ENCODE assay signal across 9 cellular contexts in genomic region chr2:170816499-170817246, GRCh38. TPM values are rescaled to one million over a fixed set of nuclear protein-coding genes. Genes with fewer than 3 reads are reported as not detected.
DNase-seq lines count a peak whose midpoint lies in the region; ATAC-seq, FAIRE-seq and TF ChIP-seq lines count a peak whose summit lies in the region.
"Had no signal": no experiment of that assay in that cellular context is flagged by ENCODE, and none has a peak within 500 bp of the region (broad histone marks: within the 10 kb centered on the region; RNA-seq: fewer than 3 reads in every experiment).

GAD1 (plus strand) TSS chr2:170816887; CDS start chr2:170818592, 1,705 bp downstream.

- no peaks in the 10 kb centered on the region for H3K79me2 ChIP-seq in H1 (ENCODE audit: control insufficient read depth in 1 of 2, insufficient read depth in 2 of 2, low read length in 2 of 2)

- H2BK20ac ChIP-seq in H1 (ENCODE audit: low read length): peak within 1 kb of the TSS; percentile 43; the same call in 1 of the 2 replicates

- TF ChIP-seq RAD21 in H1 (IDR thresholded peaks at IDR 0.05 in 1 of 2, conservative IDR thresholded peaks at IDR 0.05 in 1 of 2; ENCODE audit: low read depth in 2 of 2, low read length in 2 of 2): no peak

- DNase-seq in G401 (ENCODE audit: low spot score) (peak; percentile 30), NCI-H510A (lab: John Stamatoyannopoulos, UW) (peak; percentile 95), H1 (ENCODE audit: low read depth in 1 of 2, low spot score in 2 of 2) (peak in 1 of 2 experiments; percentile 79), midbrain (lab: John Stamatoyannopoulos, UW) (peak; percentile 23)
- DNase-seq in activated CD4-positive, alpha-beta T cell treated with anti-CD3 and anti-CD28 coated beads, Interleukin-2, amount 50 U/mL, for 1 hour: peak; percentile 39
- peak; percentile 80 for DNase-seq in stimulated activated CD8-positive, alpha-beta memory T cell treated with anti-CD3 and anti-CD28 coated beads, Interleukin-4, amount 100 ng/mL, for 48 hours

- no peak within 1 kb of the TSS for H3K14ac ChIP-seq in H1 (ENCODE audit: insufficient read length)

- peak within 1 kb of the TSS; percentile 68; the same call in 1 of the 2 replicates for H2BK12ac ChIP-seq in H1 (ENCODE audit: low read depth, low read length)

- no peak within 1 kb of the TSS for H2AK5ac ChIP-seq in H1 (ENCODE audit: low read depth, low read length)

- H4K91ac ChIP-seq in H1 (replicated peaks; ENCODE audit: insufficient read length, low read length): no peak within 1 kb of the TSS

- no peaks in the 10 kb centered on the region; a peak in 1 of 8 replicates for H3K36me3 ChIP-seq in H1 (ENCODE audit: control insufficient read depth in 2 of 4, insufficient read depth in 4 of 4, low read length in 3 of 4)

- no peak within 1 kb of the TSS for H4K5ac ChIP-seq in H1 (ENCODE audit: insufficient read length, low read depth, low read length)

- H3K4me1 ChIP-seq in H1 (replicated peaks in 1 of 4; ENCODE audit: control insufficient read depth in 3 of 4, insufficient read depth in 4 of 4, low read length in 3 of 4): peaks cover 3 to 59% (median 28%) of the 10 kb centered on the region in 4 experiments

- H2BK15ac ChIP-seq in H1 (ENCODE audit: low read length): 0 out of 2 replicates have a peak within 1 kb of the TSS, but pooled peaks have one; percentile 72

- H4K8ac ChIP-seq in H1 (ENCODE audit: extremely low read depth, insufficient read depth, low read length): no peak within 1 kb of the TSS

- H2BK5ac ChIP-seq in H1 (ENCODE audit: low read depth, low read length): no peak within 1 kb of the TSS

- ATAC-seq in HG03342 (IDR thresholded peaks at IDR 0.05; ENCODE audit: unreplicated experiment) (peak; percentile 49), GM18870 (IDR thresholded peaks at IDR 0.05; ENCODE audit: unreplicated experiment) (no peak)

- no peak within 1 kb of the TSS for H2BK120ac ChIP-seq in H1 (replicated peaks; ENCODE audit: low read depth, low read length)

- H3K9ac ChIP-seq in H1 (replicated peaks in 1 of 4; ENCODE audit: extremely low read depth in 1 of 4, low read depth in 3 of 4, low read length in 3 of 4): peak within 1 kb of the TSS in 1 of 4 experiments; percentile 36; a peak in 1 of 7 replicates

- no peak within 1 kb of the TSS for H3K27ac ChIP-seq in H1 (ENCODE audit: low read depth, low read length)

- in situ Hi-C loops in G401 (cut with HindIII; ENCODE audit: low sequenced_read_pairs): no loop called here

- CTCF ChIA-PET in H1 (lab: Charles Lee; ENCODE audit: partially characterized antibody): interaction anchor here (0.5 to 6.1 kb wide), 39 partner anchors 9 to 884 kb away, joined by 3 to 68 read pairs (median 4); partner anchors contain the start of gene GORASP2

- H3K4me3 ChIP-seq in H1 (ENCODE audit: extremely low read depth in 1 of 4, insufficient read depth in 2 of 4, low read depth in 3 of 4, low read length in 4 of 4): peak within 1 kb of the TSS; percentile 39 to 70 (median 52)

- H4K20me1 ChIP-seq in H1 (replicated peaks in 1 of 2; ENCODE audit: control insufficient read depth in 1 of 2, insufficient read depth in 2 of 2, low read length in 2 of 2): peaks cover 0 to 7% of the 10 kb centered on the region in 2 experiments

- H3K79me1 ChIP-seq in H1 (ENCODE audit: low read depth, low read length): no peaks in the 10 kb centered on the region

- no peak within 1 kb of the TSS for H3K56ac ChIP-seq in H1 (replicated peaks; ENCODE audit: insufficient read length, low read depth, low read length)

- TF ChIP-seq CTCF in H1 (IDR thresholded peaks at IDR 0.05; ENCODE audit: control extremely low read depth in 1 of 3, insufficient read depth in 1 of 3, low read depth in 1 of 3, low read length in 3 of 3): no peak

- TF ChIP-seq EP300 in H1 (IDR thresholded peaks at IDR 0.05; ENCODE audit: borderline replicate concordance in 1 of 2, low read depth in 2 of 2, low read length in 2 of 2): no peak

- POLR2A ChIA-PET in H1 (lab: Charles Lee; ENCODE audit: partially characterized antibody): interaction anchor here (0.6 to 0.7 kb wide), 2 partner anchors 46 to 364 kb away, joined by 3 read pairs; partner anchors contain the start of gene ERICH2

- H3K4me2 ChIP-seq in H1 (ENCODE audit: insufficient read depth in 1 of 2, low read depth in 2 of 2, low read length in 2 of 2): peak within 1 kb of the TSS; percentile 76 to 89

- no peak within 1 kb of the TSS; the same call in none of the 2 replicates for H3K18ac ChIP-seq in H1 (ENCODE audit: extremely low read depth, low read length)

- no peak within 1 kb of the TSS for H3K23ac ChIP-seq in H1 (ENCODE audit: insufficient read length)

- H3K4ac ChIP-seq in H1 (replicated peaks; ENCODE audit: insufficient read length, low read depth, low read length): no peak within 1 kb of the TSS

- H2AFZ ChIP-seq in H1 (ENCODE audit: low read length): peak within 1 kb of the TSS; percentile 7; the same call in 1 of the 2 replicates

- WGBS in H1 (ENCODE audit: extremely low coverage in 1 of 2, insufficient coverage in 1 of 2, insufficient read length in 1 of 2, insufficient replicate concordance in 2 of 2, low coverage in 1 of 2, low lambda C conversion rate in 2 of 2, missing lambda C conversion rate in 1 of 2), 2 experiments: 2% methylated on average over 33 of the region's 59 CpGs; no CpG with 5 or more reads in 1 of the 2 experiments

- peaks cover 69 to 89% (median 87%) of the 10 kb centered on the region in 4 experiments for H3K27me3 ChIP-seq in H1 (replicated peaks in 1 of 4; ENCODE audit: control insufficient read depth in 3 of 4, extremely low read depth in 1 of 4, insufficient read depth in 3 of 4, low read length in 3 of 4)

- FAIRE-seq in H1 (lab: Jason Lieb, UNC): no peak
- FAIRE-seq: endometrium had no signal

- H3K23me2 ChIP-seq in H1 (ENCODE audit: low read depth, low read length): peaks cover 42% of the 10 kb centered on the region

- H3K9me3 ChIP-seq in H1 (ENCODE audit: insufficient read depth in 2 of 2, low read depth in 1 of 2, low read length in 1 of 2): no peaks in the 10 kb centered on the region

- TF ChIP-seq POLR2A in H1 (IDR thresholded peaks at IDR 0.05; ENCODE audit: control extremely low read depth in 1 of 2, low read depth in 2 of 2, low read length in 2 of 2): no peak

TF ChIP-seq in H1, 55 proteins besides CTCF, POLR2A, EP300 and RAD21 (continues in another document):
- TF ChIP-seq CHD2 (IDR thresholded peaks at IDR 0.05; ENCODE audit: low read length) (no peak), FOSL1 (IDR thresholded peaks at IDR 0.05; ENCODE audit: insufficient read depth, low read depth, low read length) (no peak), RBBP5 (IDR thresholded peaks at IDR 0.05; ENCODE audit: borderline replicate concordance, low read depth, low read length) (0 out of 2 replicates have a peak, but pooled peaks have one; percentile 59), MAFK (IDR thresholded peaks at IDR 0.05; ENCODE audit: low read depth, low read length) (no peak), SP1 (IDR thresholded peaks at IDR 0.05; ENCODE audit: low read depth, low read length) (no peak), TAF1 (IDR thresholded peaks at IDR 0.05; ENCODE audit: low read depth, low read length) (no peak), E2F6 (IDR thresholded peaks at IDR 0.05) (peak; percentile 76; the same call in 1 of the 2 replicates), CTBP2 (IDR thresholded peaks at IDR 0.05; ENCODE audit: borderline replicate concordance, insufficient read depth, insufficient read length, low read length) (no peak), ASH2L (IDR thresholded peaks at IDR 0.05; ENCODE audit: low read length) (no peak), SIN3A (conservative IDR thresholded peaks at IDR 0.05 in 1 of 2, IDR thresholded peaks at IDR 0.05 in 1 of 2; ENCODE audit: low read depth in 1 of 2, low read length in 2 of 2) (peak in 1 of 2 experiments; percentile 50; a peak in 1 of 4 replicates), GTF2F1 (IDR thresholded peaks at IDR 0.05; ENCODE audit: borderline replicate concordance, low read depth, low read length) (no peak), SP4 (IDR thresholded peaks at IDR 0.05; ENCODE audit: low read length) (no peak), POLR2AphosphoS5 (IDR thresholded peaks at IDR 0.05; ENCODE audit: low read depth, low read length) (no peak), USF2 (IDR thresholded peaks at IDR 0.05; ENCODE audit: low read length) (no peak), SUZ12 (IDR thresholded peaks at IDR 0.05; ENCODE audit: low read length) (0 out of 2 replicates have a peak, but pooled peaks have one; percentile 7), TEAD4 (IDR thresholded peaks at IDR 0.05; ENCODE audit: low read depth, low read length) (no peak), BCL11A (IDR thresholded peaks at IDR 0.05; ENCODE audit: low read depth in 2 of 2, low read length in 2 of 2) (no peak), CEBPB (IDR thresholded peaks at IDR 0.05; ENCODE audit: low read depth, low read length) (no peak)

RNA-seq across cellular contexts. Expression of gene GAD1, which starts in this region (rescaled TPM):
- 52.5 and 58.6 TPM in 2 replicates for total RNA-seq in G401 (2014; rRNA removed; shearing (Covaris generic))
- 0.34 and 0.65 TPM in 2 replicates for total RNA-seq in H1 (2021; fragmentation: NEBNext Ultra II Directional; extraction: Animal tissue kit (Norgen Biotek cat#: 25700))
- 1.0 and 1.1 TPM in 2 replicates for polyA plus RNA-seq in H1 (2011; rRNA removed)
- polyA plus RNA-seq in H1 (2011; cell fraction: cytosol; rRNA removed): 0.87 TPM
- 2.7 TPM for polyA plus RNA-seq in H1 (2011; cell fraction: nucleus; rRNA removed)
- polyA plus RNA-seq in H1 (2012, experiment 1 of 2): 1.0 to 1.8 TPM (median 1.4 TPM) in 4 replicates
- 1.4 TPM for polyA plus RNA-seq in H1 (2012, experiment 2 of 2)
- polyA plus RNA-seq in H1 (2013, experiment 1 of 2): 0.22 TPM
- 0.18 TPM for polyA plus RNA-seq in H1 (2013, experiment 2 of 2)
- polyA minus RNA-seq in H1 (2011; rRNA and poly(A)+ RNA removed): 0.38 and 1.2 TPM in 2 replicates
- not detected for polyA minus RNA-seq in H1 (2011; cell fraction: cytosol; rRNA and poly(A)+ RNA removed)
- 1.9 TPM for polyA minus RNA-seq in H1 (2011; cell fraction: nucleus; rRNA and poly(A)+ RNA removed)

Comparison
In these comparisons a context has a peak if more than half of its experiments do, and no peak if none do; other contexts are left out.
1. RNA of gene GAD1 (total RNA-seq): 52.5 to 58.6 TPM in G401; 0.34 to 0.65 TPM in H1; every median in the first group is over 10 times any median in the second.